ENCODE assay signal across 1 cellular context in the genomic region with DNA sequence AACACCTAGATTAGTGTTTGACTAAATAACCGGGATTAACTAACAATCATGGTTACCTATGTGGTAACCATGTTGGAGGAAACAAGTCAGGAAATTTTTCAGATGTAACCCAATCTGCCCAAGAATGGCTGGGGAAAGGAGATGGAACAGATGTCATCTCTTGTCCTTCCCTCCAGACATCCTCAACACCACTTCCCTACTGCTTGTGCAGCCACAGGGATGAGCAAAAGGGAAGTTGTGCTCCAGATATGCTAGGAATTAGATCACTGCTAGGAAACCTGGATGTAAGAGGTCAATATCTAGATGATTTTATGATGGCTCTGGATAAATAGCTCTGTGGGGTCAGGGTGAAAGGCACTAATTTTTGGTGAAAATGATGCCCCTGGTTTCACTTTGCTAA.
TF ChIP-seq lines count a peak whose summit lies in the region.

No MANE protein-coding gene starts in this region.

TF ChIP-seq in HCT116, 20 proteins besides CTCF, POLR2A, EP300 and RAD21 (continued from another document):
- TF ChIP-seq ELF1 (IDR thresholded peaks at IDR 0.05; ENCODE audit: borderline replicate concordance, low read depth) (no peak), ZBTB33 (IDR thresholded peaks at IDR 0.05; ENCODE audit: extremely low read depth, insufficient replicate concordance, low read length) (no peak), SP1 (IDR thresholded peaks at IDR 0.05; ENCODE audit: low read depth) (no peak)
